Comparison of ENCODE assay signal across 27 cellular contexts in genomic region chr20:33604084-33604990, GRCh38. TPM values are rescaled to one million over a fixed set of nuclear protein-coding genes. Genes with fewer than 3 reads are reported as not detected.
DNase-seq lines count a peak whose midpoint lies in the region; ATAC-seq lines count a peak whose summit lies in the region.
"Had no signal": no experiment of that assay in that cellular context is flagged by ENCODE, and none has a peak within 500 bp of the region (broad histone marks: within the 10 kb centered on the region; RNA-seq: fewer than 3 reads in every experiment).

No MANE protein-coding gene starts in this region.

- DNase-seq in NCI-H82 (lab: John Stamatoyannopoulos, UW) (peak; percentile 34), NCI-H82 treated with DMSO at 0.1 percent for 48 hours (lab: John Stamatoyannopoulos, UW; ENCODE audit: unreplicated experiment) (no peak), NCI-H446 treated with DMSO at 0.1 percent for 48 hours (lab: John Stamatoyannopoulos, UW) (peak; percentile 96), globus pallidus (ENCODE audit: low spot score) (peak; percentile 40), foreskin melanocyte (no peak), H4 (ENCODE audit: low spot score) (no peak)
- no peak for DNase-seq in stimulated activated naive B cell treated with anti-CD40 and anti-IgM and Interleukin-4, amounts not matched to agents 10 μg/mL and 1 μg/mL and 100 μg/mL, for 72 hours
- no peak for DNase-seq in activated CD8-positive, alpha-beta memory T cell treated with anti-CD3 and anti-CD28 coated beads, Interleukin-2, amount 10 ng/mL, durations not matched to agents 7 days and 5 days
- DNase-seq: 8988T; activated CD4-positive, alpha-beta memory T cell treated with anti-CD3 and anti-CD28 coated beads, Interleukin-2, amount 10 ng/mL, durations not matched to agents 7 days and 5 days; activated naive CD4-positive, alpha-beta T cell; activated T-cell treated with anti-CD3 and anti-CD28 coated beads, Interleukin-2, amount 50 U/mL, for 1 hour; adrenal gland; COR-L47; GOT3; heart right ventricle; IMR-90; left colon; MM.1S; mucosa of descending colon; NCI-H1436 treated with DMSO at 0.1 percent for 48 hours; NCI-H526 treated with DMSO at 0.1 percent for 48 hours; posterior cingulate gyrus; testis had no signal

- H3K4me1 Mint-ChIP-seq in stimulated activated naive B cell treated with anti-CD40 and anti-IgM and Interleukin-4, amounts not matched to agents 10 μg/mL and 1 μg/mL and 100 μg/mL, for 72 hours: peaks cover 30 to 67% of the 10 kb centered on the region in 2 donors
- H3K4me1 Mint-ChIP-seq in activated CD8-positive, alpha-beta memory T cell treated with anti-CD3 and anti-CD28 coated beads, Interleukin-2, amount 10 ng/mL, durations not matched to agents 7 days and 5 days: peaks cover 26% of the 10 kb centered on the region

- H3K27ac Mint-ChIP-seq in stimulated activated naive B cell treated with anti-CD40 and anti-IgM and Interleukin-4, amounts not matched to agents 10 μg/mL and 1 μg/mL and 100 μg/mL, for 72 hours: peak overlapping the region; percentile 37
- H3K27ac Mint-ChIP-seq in activated CD8-positive, alpha-beta memory T cell treated with anti-CD3 and anti-CD28 coated beads, Interleukin-2, amount 10 ng/mL, durations not matched to agents 7 days and 5 days: no peak overlapping the region
- H3K27ac Mint-ChIP-seq: activated CD4-positive, alpha-beta memory T cell treated with anti-CD3 and anti-CD28 coated beads, Interleukin-2, amount 10 ng/mL, durations not matched to agents 7 days and 5 days; dendritic cell treated with granulocyte-macrophage colony-stimulating factor and Interleukin-4, amounts not matched to agents 40 ng/mL and 50 ng/mL, for 4 days had no signal

- CTCF ChIA-PET in activated CD8-positive, alpha-beta memory T cell treated with anti-CD3 and anti-CD28 coated beads, Interleukin-2, amount 10 ng/mL, durations not matched to agents 7 days and 5 days (lab: Charles Lee): interaction anchor here (0.6 to 0.7 kb wide), 2 partner anchors 13 to 1157 kb away, joined by 3 read pairs; no protein-coding TSS in a partner anchor

- ATAC-seq in stimulated activated naive B cell treated with anti-CD40 and anti-IgM and Interleukin-4, amounts not matched to agents 10 μg/mL and 1 μg/mL and 100 μg/mL, for 72 hours (replicated peaks): no peak
- no peak for ATAC-seq in activated CD8-positive, alpha-beta memory T cell treated with anti-CD3 and anti-CD28 coated beads, Interleukin-2, amount 10 ng/mL, durations not matched to agents 7 days and 5 days
- ATAC-seq: left colon, mucosa of descending colon had no signal

- no peak overlapping the region for H3K4me3 Mint-ChIP-seq in stimulated activated naive B cell treated with anti-CD40 and anti-IgM and Interleukin-4, amounts not matched to agents 10 μg/mL and 1 μg/mL and 100 μg/mL, for 72 hours
- no peak overlapping the region for H3K4me3 Mint-ChIP-seq in activated CD8-positive, alpha-beta memory T cell treated with anti-CD3 and anti-CD28 coated beads, Interleukin-2, amount 10 ng/mL, durations not matched to agents 7 days and 5 days
- H3K4me3 Mint-ChIP-seq: activated CD4-positive, alpha-beta memory T cell treated with anti-CD3 and anti-CD28 coated beads, Interleukin-2, amount 10 ng/mL, durations not matched to agents 7 days and 5 days; dendritic cell treated with granulocyte-macrophage colony-stimulating factor and Interleukin-4, amounts not matched to agents 40 ng/mL and 50 ng/mL, for 4 days; neural crest cell had no signal

- no peaks in the 10 kb centered on the region for H3K27me3 Mint-ChIP-seq in stimulated activated naive B cell treated with anti-CD40 and anti-IgM and Interleukin-4, amounts not matched to agents 10 μg/mL and 1 μg/mL and 100 μg/mL, for 72 hours
- H3K27me3 Mint-ChIP-seq in activated CD8-positive, alpha-beta memory T cell treated with anti-CD3 and anti-CD28 coated beads, Interleukin-2, amount 10 ng/mL, durations not matched to agents 7 days and 5 days: no peaks in the 10 kb centered on the region
- H3K27me3 Mint-ChIP-seq: activated CD4-positive, alpha-beta memory T cell treated with anti-CD3 and anti-CD28 coated beads, Interleukin-2, amount 10 ng/mL, durations not matched to agents 7 days and 5 days; dendritic cell treated with granulocyte-macrophage colony-stimulating factor and Interleukin-4, amounts not matched to agents 40 ng/mL and 50 ng/mL, for 4 days had no signal

- H3K9me3 Mint-ChIP-seq in stimulated activated naive B cell treated with anti-CD40 and anti-IgM and Interleukin-4, amounts not matched to agents 10 μg/mL and 1 μg/mL and 100 μg/mL, for 72 hours: no peaks in the 10 kb centered on the region
- no peaks in the 10 kb centered on the region for H3K9me3 Mint-ChIP-seq in activated CD8-positive, alpha-beta memory T cell treated with anti-CD3 and anti-CD28 coated beads, Interleukin-2, amount 10 ng/mL, durations not matched to agents 7 days and 5 days (ENCODE audit: low read depth)
- H3K9me3 Mint-ChIP-seq: activated CD4-positive, alpha-beta memory T cell treated with anti-CD3 and anti-CD28 coated beads, Interleukin-2, amount 10 ng/mL, durations not matched to agents 7 days and 5 days; dendritic cell treated with granulocyte-macrophage colony-stimulating factor and Interleukin-4, amounts not matched to agents 40 ng/mL and 50 ng/mL, for 4 days; neural crest cell had no signal

- H3K36me3 Mint-ChIP-seq in stimulated activated naive B cell treated with anti-CD40 and anti-IgM and Interleukin-4, amounts not matched to agents 10 μg/mL and 1 μg/mL and 100 μg/mL, for 72 hours: peaks cover 4 to 17% of the 10 kb centered on the region in 2 donors
- H3K36me3 Mint-ChIP-seq in activated CD8-positive, alpha-beta memory T cell treated with anti-CD3 and anti-CD28 coated beads, Interleukin-2, amount 10 ng/mL, durations not matched to agents 7 days and 5 days: peaks cover 9% of the 10 kb centered on the region

RNA-seq across cellular contexts. Expression of gene C20orf144, which starts 57.8 kb away (rescaled TPM):
- not detected in 2 replicates for total RNA-seq in H4 (2014; rRNA removed; shearing (Covaris generic))
- under 1 TPM; 0.30 to 0.53 TPM for total RNA-seq in activated CD8-positive, alpha-beta memory T cell treated with anti-CD3 and anti-CD28 coated beads, Interleukin-2, amount 10 ng/mL, durations not matched to agents 7 days and 5 days
- total RNA-seq: Daoy, heart right ventricle, left colon had no signal

Comparison
In these comparisons a context has a peak if more than half of its experiments do, and no peak if none do; other contexts are left out.
1. DNase-seq: peak in NCI-H82 (single experiment), NCI-H446 treated with DMSO at 0.1 percent for 48 hours (single experiment) and globus pallidus (single experiment); none in NCI-H82 treated with DMSO at 0.1 percent for 48 hours (single experiment), stimulated activated naive B cell treated with anti-CD40 and anti-IgM and Interleukin-4, amounts not matched to agents 10 μg/mL and 1 μg/mL and 100 μg/mL, for 72 hours (single experiment), foreskin melanocyte (single experiment), H4 (single experiment) and activated CD8-positive, alpha-beta memory T cell treated with anti-CD3 and anti-CD28 coated beads, Interleukin-2, amount 10 ng/mL, durations not matched to agents 7 days and 5 days (single experiment).